24 cellular contexts compared by ENCODE assay signal in genomic region chr13:87998081-87998480, GRCh38.
"Had no signal": no experiment of that assay in that cellular context is flagged by ENCODE, and none has a peak within 500 bp of the region (broad histone marks: within the 10 kb centered on the region; RNA-seq: fewer than 3 reads in every experiment).

No MANE protein-coding gene starts in this region.

- H3K36me3 ChIP-seq: esophagus squamous epithelium, gastrocnemius medialis, heart right ventricle, left lung, lower lobe of right lung had no signal

- H3K9me3 ChIP-seq: esophagus squamous epithelium, gastrocnemius medialis, lower lobe of right lung had no signal

- H3K4me1 ChIP-seq: esophagus squamous epithelium, gastrocnemius medialis, heart right ventricle, left lung, lower lobe of right lung had no signal

- DNase-seq: dermis blood vessel endothelial cell; dorsolateral prefrontal cortex; effector CD8-positive, alpha-beta T cell; effector memory CD8-positive, alpha-beta T cell; endodermal cell; erythroblast; esophagus squamous epithelium; foreskin fibroblast; foreskin melanocyte; gastrocnemius medialis; glutamatergic neuron; head of caudate nucleus; heart right ventricle; hippocampal formation; left cardiac atrium; left lung; left ventricle myocardium superior; lower lobe of right lung; mesendoderm; midbrain; naive thymus-derived CD4-positive, alpha-beta T cell had no signal

- H3K27me3 Mint-ChIP-seq: effector memory CD8-positive, alpha-beta T cell; naive thymus-derived CD4-positive, alpha-beta T cell had no signal

- H3K4me3 ChIP-seq: coronary artery, dorsolateral prefrontal cortex, esophagus squamous epithelium, gastrocnemius medialis, heart right ventricle, left lung, lower lobe of right lung had no signal

- H3K36me3 Mint-ChIP-seq: naive thymus-derived CD4-positive, alpha-beta T cell had no signal

- H3K4me3 Mint-ChIP-seq: effector memory CD8-positive, alpha-beta T cell; endodermal cell; naive thymus-derived CD4-positive, alpha-beta T cell had no signal

- H3K27ac ChIP-seq: coronary artery, dorsolateral prefrontal cortex, epithelial cell of prostate, esophagus squamous epithelium, gastrocnemius medialis, heart right ventricle, left lung, lower lobe of right lung had no signal

- ATAC-seq: effector memory CD8-positive, alpha-beta T cell; esophagus mucosa; gastrocnemius medialis; heart right ventricle; left cardiac atrium; left lung; left ventricle myocardium superior; lower lobe of right lung; naive thymus-derived CD4-positive, alpha-beta T cell had no signal

- H3K27me3 ChIP-seq: dorsolateral prefrontal cortex, esophagus squamous epithelium, gastrocnemius medialis, heart right ventricle, left lung had no signal

- H3K4me1 Mint-ChIP-seq: endodermal cell; naive thymus-derived CD4-positive, alpha-beta T cell had no signal

- H3K27ac Mint-ChIP-seq: effector memory CD8-positive, alpha-beta T cell; endodermal cell; naive thymus-derived CD4-positive, alpha-beta T cell had no signal
